Comparison of ENCODE assay signal across 12 cellular contexts in the genomic region with DNA sequence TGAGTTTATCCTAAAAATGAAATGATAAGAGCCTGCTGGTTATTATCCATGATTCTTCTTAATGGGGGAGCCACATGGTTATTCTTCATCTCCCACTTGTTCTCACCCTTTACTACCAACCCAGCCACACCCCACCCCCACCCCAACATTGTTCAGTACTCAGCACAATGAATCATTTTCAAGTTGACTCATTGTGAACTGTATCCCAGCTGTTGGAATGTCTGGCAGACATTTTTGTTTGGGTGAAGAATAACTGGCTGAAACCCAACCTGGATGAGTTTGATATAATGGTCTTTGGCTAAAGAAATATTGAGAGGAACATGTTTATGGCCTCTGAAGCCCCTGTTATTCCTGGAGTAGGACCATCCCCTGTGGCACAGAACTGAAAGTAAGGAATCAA.
DNase-seq lines count a peak whose midpoint lies in the region; ATAC-seq, FAIRE-seq and TF ChIP-seq lines count a peak whose summit lies in the region.
"Had no signal": no experiment of that assay in that cellular context is flagged by ENCODE, and none has a peak within 500 bp of the region (broad histone marks: within the 10 kb centered on the region; RNA-seq: fewer than 3 reads in every experiment).

No MANE protein-coding gene starts in this region.

- H3K9ac ChIP-seq in fibroblast of lung (ENCODE audit: insufficient read depth, low read length), result no peak overlapping the region

- in situ Hi-C loops in GM13976 (cut with MboI; ENCODE audit: low sequenced_read_pairs, unreplicated experiment), result no loop called here

- H2AFZ ChIP-seq in fibroblast of lung (ENCODE audit: low read length), result no peak overlapping the region

- no peaks in the 10 kb centered on the region for H3K27me3 Mint-ChIP-seq in naive thymus-derived CD8-positive, alpha-beta T cell

- H3K36me3 Mint-ChIP-seq in naive thymus-derived CD8-positive, alpha-beta T cell, result peaks cover 0 to 26% (median 15%) of the 10 kb centered on the region in 3 donors

- peak; percentile 1 for DNase-seq in H54 (ENCODE audit: insufficient read length, low spot score)
- DNase-seq in RPMI7951 (ENCODE audit: low read depth), result peak; percentile 88
- peak; percentile 85 to 95 for DNase-seq in fibroblast of lung (ENCODE audit: low read depth in 2 of 2)
- peak; percentile 77 for DNase-seq in skeletal muscle cell (ENCODE audit: low read depth)
- no peak for DNase-seq in naive thymus-derived CD8-positive, alpha-beta T cell
- no peak for DNase-seq in GM13976 (ENCODE audit: low spot score)
- DNase-seq in spleen, result no peak
- DNase-seq: GDM1, left ventricle myocardium inferior had no signal

- no peak overlapping the region for H3K4me3 ChIP-seq in fibroblast of lung (replicated peaks in 1 of 4; ENCODE audit: control extremely low read depth in 1 of 4, insufficient read depth in 1 of 4, low read depth in 3 of 4, low read length in 4 of 4)
- no peak overlapping the region for H3K4me3 ChIP-seq in skeletal muscle cell (ENCODE audit: low read depth, low read length)
- H3K4me3 ChIP-seq in spleen, result no peak overlapping the region
- H3K4me3 ChIP-seq: left ventricle myocardium inferior, prostate gland had no signal

- no peak for ATAC-seq in naive thymus-derived CD8-positive, alpha-beta T cell
- no peak for ATAC-seq in GM18519 (IDR thresholded peaks at IDR 0.05; ENCODE audit: low FRiP score, unreplicated experiment)

- H3K79me2 ChIP-seq in fibroblast of lung (ENCODE audit: control insufficient read depth, insufficient read depth, low read length), result no peaks in the 10 kb centered on the region

- POLR2A ChIA-PET in naive thymus-derived CD8-positive, alpha-beta T cell (lab: Charles Lee), result interaction anchor here (0.7 kb wide), 1 partner anchor 19 kb away, joined by 3 read pairs; no protein-coding TSS in a partner anchor

- TF ChIP-seq POLR2A in H54 (IDR thresholded peaks at IDR 0.05; ENCODE audit: low read depth, low read length), result no peak
- no peak for TF ChIP-seq POLR2A in spleen (IDR thresholded peaks at IDR 0.05)

- H4K20me1 ChIP-seq in fibroblast of lung (ENCODE audit: control insufficient read depth, extremely low read depth, insufficient read depth, low read length), result no peaks in the 10 kb centered on the region

- H3K27ac ChIP-seq in fibroblast of lung (ENCODE audit: insufficient read depth, low read length), result no peak overlapping the region
- H3K27ac ChIP-seq in spleen, result no peak overlapping the region
- H3K27ac ChIP-seq: left ventricle myocardium inferior, prostate gland had no signal

- intact Hi-C loops in spleen (cut with DNase I; ENCODE audit: low total_unique reads), result no loop called here

- no peaks in the 10 kb centered on the region for H3K9me3 Mint-ChIP-seq in naive thymus-derived CD8-positive, alpha-beta T cell

- no peaks in the 10 kb centered on the region for H3K27me3 ChIP-seq in fibroblast of lung (ENCODE audit: control insufficient read depth, insufficient read depth, low read length)
- no peaks in the 10 kb centered on the region for H3K27me3 ChIP-seq in spleen (replicated peaks in 1 of 7)

- H3K27ac Mint-ChIP-seq in naive thymus-derived CD8-positive, alpha-beta T cell, result no peak overlapping the region

- H3K4me3 Mint-ChIP-seq in naive thymus-derived CD8-positive, alpha-beta T cell, result no peak overlapping the region

- H3K4me1 ChIP-seq in fibroblast of lung (ENCODE audit: control insufficient read depth, extremely low read depth, insufficient read depth, low read length) (no peaks in the 10 kb centered on the region), spleen (no peaks in the 10 kb centered on the region)
- H3K4me1 ChIP-seq: prostate gland had no signal

- H3K36me3 ChIP-seq in fibroblast of lung (ENCODE audit: control insufficient read depth, insufficient read depth, low read length), result no peaks in the 10 kb centered on the region
- peaks cover 0 to 34% (median 0%) of the 10 kb centered on the region in 6 donors for H3K36me3 ChIP-seq in spleen
- H3K36me3 ChIP-seq: prostate gland had no signal

- H3K4me1 Mint-ChIP-seq in naive thymus-derived CD8-positive, alpha-beta T cell, result no peaks in the 10 kb centered on the region

- FAIRE-seq in H54 (lab: Jason Lieb, UNC), result peak; percentile 98
- FAIRE-seq: endometrium had no signal

- no peak overlapping the region for H3K4me2 ChIP-seq in fibroblast of lung (ENCODE audit: extremely low read depth, insufficient read depth, low read length)

- H3K9me3 ChIP-seq in fibroblast of lung (ENCODE audit: control insufficient read depth, insufficient read depth, low read depth, low read length) (no peaks in the 10 kb centered on the region), spleen (no peaks in the 10 kb centered on the region)
- H3K9me3 ChIP-seq: left ventricle myocardium inferior, prostate gland had no signal

- TF ChIP-seq CTCF in fibroblast of lung (conservative IDR thresholded peaks at IDR 0.05 in 1 of 2, IDR thresholded peaks at IDR 0.05 in 1 of 2; ENCODE audit: low read depth in 1 of 2, low read length in 2 of 2) (no peak), GM13976 (IDR thresholded peaks at IDR 0.05; ENCODE audit: borderline replicate concordance, control extremely low read depth, extremely low read depth, insufficient read depth, missing control alignments) (no peak), spleen (IDR thresholded peaks at IDR 0.05 in 8 of 11, conservative IDR thresholded peaks at IDR 0.05 in 3 of 11) (no peak)

Comparison
In these comparisons a context has a peak if more than half of its experiments do, and no peak if none do; other contexts are left out.
1. DNase-seq: peak in H54 (single experiment), RPMI7951 (single experiment), fibroblast of lung (2 of 2) and skeletal muscle cell (single experiment); none in naive thymus-derived CD8-positive, alpha-beta T cell (0 of 10), GM13976 (single experiment) and spleen (single experiment).